21 cellular contexts compared by ENCODE assay signal in the genomic region with DNA sequence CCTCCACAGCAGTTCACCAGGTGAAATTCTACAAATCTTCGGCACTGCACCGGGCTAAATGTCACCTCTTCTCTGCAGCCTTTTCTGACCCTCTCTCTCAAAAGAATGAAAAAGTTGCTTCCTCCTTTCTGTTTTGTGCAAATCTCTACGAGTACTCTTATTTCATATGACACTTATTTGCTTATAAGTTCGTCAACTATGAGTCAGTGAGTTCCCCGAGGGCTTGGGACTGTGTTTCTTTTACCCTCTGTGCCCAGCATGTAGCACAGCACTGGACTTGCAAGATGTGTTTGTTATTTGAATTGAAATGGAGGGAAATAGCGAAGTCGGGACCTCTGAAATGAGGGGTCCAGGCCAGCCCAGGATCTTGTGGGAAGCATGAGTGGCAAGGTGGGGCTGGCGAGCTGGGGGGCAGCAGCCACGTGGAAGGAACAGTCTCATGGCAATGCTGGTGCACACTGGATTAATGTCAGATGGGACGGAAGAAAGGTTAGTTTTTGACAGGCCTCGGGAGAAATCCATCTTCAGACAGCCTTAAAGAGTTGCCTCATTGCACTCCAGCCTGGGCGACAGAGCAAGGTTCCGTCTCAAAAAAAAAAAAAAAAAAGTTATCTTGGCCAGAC. TPM values are rescaled to one million over a fixed set of nuclear protein-coding genes. Genes with fewer than 3 reads are reported as not detected.
DNase-seq lines count a peak whose midpoint lies in the region; ATAC-seq and TF ChIP-seq lines count a peak whose summit lies in the region.
"Had no signal": no experiment of that assay in that cellular context is flagged by ENCODE, and none has a peak within 500 bp of the region (broad histone marks: within the 10 kb centered on the region; RNA-seq: fewer than 3 reads in every experiment).

No MANE protein-coding gene starts in this region.

- H3K23ac ChIP-seq in H9 (ENCODE audit: insufficient read length, low read depth, low read length): no peak overlapping the region

- TF ChIP-seq RAD21 in SK-N-SH (IDR thresholded peaks at IDR 0.05; ENCODE audit: low read length): no peak

- H3K27ac Mint-ChIP-seq in T-helper 17 cell: peak overlapping the region; percentile 82
- H3K27ac Mint-ChIP-seq in H9: peak overlapping the region in 1 of 3 experiments; percentile 47; a peak in 1 of 7 replicates
- H3K27ac Mint-ChIP-seq: natural killer cell had no signal

- H3K9me3 ChIP-seq in SK-N-SH (no peaks in the 10 kb centered on the region), T-helper 17 cell (ENCODE audit: control insufficient read depth, low read length, poor library complexity, severe bottlenecking) (no peaks in the 10 kb centered on the region), H9 (ENCODE audit: control insufficient read depth, low read depth, low read length) (no peaks in the 10 kb centered on the region)
- H3K9me3 ChIP-seq: BLaER1, Caco-2, SJSA1, tibial nerve had no signal

- H3K27me3 Mint-ChIP-seq in T-helper 17 cell (no peaks in the 10 kb centered on the region), H9 (ENCODE audit: low read depth) (peaks cover 4% of the 10 kb centered on the region)

- H4K20me1 ChIP-seq in SK-N-SH (ENCODE audit: insufficient read depth) (no peaks in the 10 kb centered on the region), H9 (ENCODE audit: control insufficient read depth, insufficient read depth, insufficient read length) (no peaks in the 10 kb centered on the region)
- H4K20me1 ChIP-seq: BLaER1 had no signal

- no peak overlapping the region for H3K4me3 Mint-ChIP-seq in T-helper 17 cell
- H3K4me3 Mint-ChIP-seq in H9: no peak overlapping the region
- H3K4me3 Mint-ChIP-seq: natural killer cell; T-helper 2 cell treated with Interferon-gamma antibody and Interleukin-4, amounts not matched to agents 5 μg/mL and 100 μg/mL, for 36 hours had no signal

- no peak overlapping the region for H3K56ac ChIP-seq in H9 (ENCODE audit: insufficient read length, low read depth, low read length)

- H3K9me3 Mint-ChIP-seq in H9: no peaks in the 10 kb centered on the region
- H3K9me3 Mint-ChIP-seq: natural killer cell; T-helper 2 cell treated with Interferon-gamma antibody and Interleukin-4, amounts not matched to agents 5 μg/mL and 100 μg/mL, for 36 hours had no signal

- no peak overlapping the region for H3K14ac ChIP-seq in H9 (ENCODE audit: insufficient read depth, low read length)

- no peak for TF ChIP-seq EP300 in SK-N-SH (IDR thresholded peaks at IDR 0.05; ENCODE audit: borderline replicate concordance in 1 of 2, low read depth in 1 of 2, low read length in 1 of 2)

- H3K79me1 ChIP-seq in H9 (ENCODE audit: insufficient read depth, low read depth, low read length, poor library complexity, severe bottlenecking): no peaks in the 10 kb centered on the region

- TF ChIP-seq CTCF in SK-N-SH (IDR thresholded peaks at IDR 0.05): no peak
- no peak for TF ChIP-seq CTCF in H9 (conservative IDR thresholded peaks at IDR 0.05)

- H2AFZ ChIP-seq in SK-N-SH (ENCODE audit: low read depth) (no peak overlapping the region), H9 (ENCODE audit: low read length) (no peak overlapping the region)

- H3K79me2 ChIP-seq in SK-N-SH (ENCODE audit: insufficient read depth) (no peaks in the 10 kb centered on the region), H9 (ENCODE audit: insufficient read depth, low read length) (no peaks in the 10 kb centered on the region)

- no peak overlapping the region for H2BK5ac ChIP-seq in H9 (ENCODE audit: insufficient read length, low read length)

- no peak overlapping the region for H2BK15ac ChIP-seq in H9 (ENCODE audit: low read depth, low read length)

- no peak overlapping the region for H2BK120ac ChIP-seq in H9 (ENCODE audit: low read depth, low read length, poor library complexity, severe bottlenecking)

- ATAC-seq in SK-N-SH treated with all-trans-retinoic acid at 6 μM for 48 hours (no peak), T-helper 17 cell (no peak)
- ATAC-seq: HCT116; natural killer cell; stimulated activated naive CD8-positive, alpha-beta T cell treated with anti-CD3 and anti-CD28 coated beads, Interleukin-15, Interleukin-2, amounts not matched to agents 100 U/mL and 50 U/mL, for 24 hours had no signal

- H3K36me3 Mint-ChIP-seq in T-helper 17 cell (ENCODE audit: low read depth) (no peaks in the 10 kb centered on the region), H9 (ENCODE audit: insufficient read depth in 1 of 3, low read depth in 3 of 3) (peaks cover 22 to 51% (median 23%) of the 10 kb centered on the region in 3 experiments)
- H3K36me3 Mint-ChIP-seq: natural killer cell had no signal

- peaks cover 7% of the 10 kb centered on the region for H3K23me2 ChIP-seq in H9 (ENCODE audit: insufficient read length, low read depth, low read length, poor library complexity, severe bottlenecking)

- no peak overlapping the region for H3K4me3 ChIP-seq in SK-N-SH (ENCODE audit: low read depth in 2 of 2, low read length in 1 of 2)
- H3K4me3 ChIP-seq: BLaER1, SJSA1, tibial nerve had no signal

- H3K18ac ChIP-seq in H9 (ENCODE audit: insufficient read length, low read depth, low read length): no peak overlapping the region

- no peak overlapping the region for H2AK5ac ChIP-seq in H9 (ENCODE audit: insufficient read length, low read length)

- H3K4ac ChIP-seq in H9 (ENCODE audit: low read depth, low read length): no peak overlapping the region

- no peak overlapping the region for H4K5ac ChIP-seq in H9 (ENCODE audit: insufficient read length, low read depth, low read length)

- POLR2A ChIA-PET in SK-N-SH (lab: Yijun Ruan, JAX): no interaction called here

- H3K9ac ChIP-seq in SK-N-SH (no peak overlapping the region), H9 (ENCODE audit: extremely low read depth, insufficient read length, low read length) (no peak overlapping the region)
- H3K9ac ChIP-seq: BLaER1 had no signal

- peak; percentile 8 for DNase-seq in SK-N-SH
- DNase-seq in T-helper 17 cell: no peak
- peak; percentile 33 for DNase-seq in fibroblast of peridontal ligament (ENCODE audit: extremely low read depth)
- no peak for DNase-seq in iPS-NIHi7 (ENCODE audit: extremely low spot score)
- no peak for DNase-seq in GOT3 (lab: John Stamatoyannopoulos, UW)
- no peak for DNase-seq in A172 (ENCODE audit: low spot score)
- no peak for DNase-seq in H9
- DNase-seq: activated CD4-positive, alpha-beta T cell treated with anti-CD3 and anti-CD28 coated beads, Interleukin-2, amount 50 U/mL, for 48 hours; activated gamma-delta T cell treated with Interleukin-2 at 50 U/mL for 16 hours; Caco-2; dermis blood vessel endothelial cell; natural killer cell; stimulated activated CD4-positive, alpha-beta T cell treated with anti-CD3 and anti-CD28 coated beads, Interleukin-1b, Interleukin-23, amount 100 ng/mL, for 48 hours; stimulated activated naive CD8-positive, alpha-beta T cell treated with anti-CD3 and anti-CD28 coated beads, Interleukin-15, Interleukin-2, amounts not matched to agents 100 U/mL and 50 U/mL, for 24 hours had no signal

- CTCF ChIA-PET in SK-N-SH (lab: Yijun Ruan, JAX): interaction anchor here (0.8 to 25.6 kb wide), 4 partner anchors 11 to 27 kb away, joined by 3 to 598 read pairs (median 13); a partner anchor contains a TSS

- H3K27ac ChIP-seq in SK-N-SH (ENCODE audit: low read depth in 2 of 2, low read length in 1 of 2) (peak overlapping the region in 1 of 2 experiments; percentile 44; a peak in 2 of 4 replicates), H9 (ENCODE audit: insufficient read length, low read depth, low read length) (no peak overlapping the region)
- H3K27ac ChIP-seq: 22Rv1, BLaER1, SJSA1 had no signal

- WGBS in SK-N-SH (ENCODE audit: low lambda C conversion rate): 73% methylated on average over 13 of the region's 13 CpGs
- no CpG with 5 or more reads among the region's 13 CpGs for WGBS in H9 (ENCODE audit: extremely low coverage, insufficient read length, low lambda C conversion rate)

- no peak overlapping the region for H2BK12ac ChIP-seq in H9 (ENCODE audit: insufficient read length, low read depth, low read length)

- no peaks in the 10 kb centered on the region for H3F3A ChIP-seq in SK-N-SH (replicated peaks; ENCODE audit: insufficient read depth)

- H3K4me1 ChIP-seq in SK-N-SH (ENCODE audit: control insufficient read depth in 1 of 2, insufficient read depth in 2 of 2, low read depth in 1 of 2, low read length in 1 of 2): peaks cover 5 to 21% of the 10 kb centered on the region in 2 experiments; a peak in 1 of 4 replicates
- peaks cover 2% of the 10 kb centered on the region; the same call in 1 of the 2 replicates for H3K4me1 ChIP-seq in H9 (ENCODE audit: insufficient read depth, low read length)
- H3K4me1 ChIP-seq: Caco-2 had no signal

- H3K4me1 Mint-ChIP-seq in T-helper 17 cell (peaks cover 17% of the 10 kb centered on the region), H9 (peaks cover 23 to 24% of the 10 kb centered on the region in 2 experiments)

- no peak overlapping the region for H4K91ac ChIP-seq in H9 (ENCODE audit: insufficient read length, low read depth, low read length)

- no peak overlapping the region for H3T11ph ChIP-seq in H9 (ENCODE audit: low read length)

- no peak overlapping the region for H4K8ac ChIP-seq in H9 (replicated peaks; ENCODE audit: insufficient read length, low read depth, low read length)

- no peaks in the 10 kb centered on the region for H3K27me3 ChIP-seq in SK-N-SH (ENCODE audit: insufficient read depth)
- H3K27me3 ChIP-seq in H9 (ENCODE audit: insufficient read depth, low read length): no peaks in the 10 kb centered on the region
- H3K27me3 ChIP-seq: BLaER1, SJSA1, tibial nerve had no signal

- H2BK20ac ChIP-seq in H9 (ENCODE audit: low read depth, low read length, poor library complexity, severe bottlenecking): no peak overlapping the region

- H3K36me3 ChIP-seq in SK-N-SH (replicated peaks in 1 of 2; ENCODE audit: control insufficient read depth in 1 of 2, insufficient read depth in 2 of 2, low read length in 1 of 2): no peaks in the 10 kb centered on the region
- H3K36me3 ChIP-seq: SJSA1 had no signal

- no peaks in the 10 kb centered on the region for H3K9me2 ChIP-seq in SK-N-SH

- H3K4me2 ChIP-seq in SK-N-SH: no peak overlapping the region
- H3K4me2 ChIP-seq in H9 (ENCODE audit: insufficient read depth, insufficient read length, low read length): no peak overlapping the region
- H3K4me2 ChIP-seq: BLaER1 had no signal

RNA-seq across cellular contexts. Expression of a gene that starts 6.2 kb away (rescaled TPM):
- 3.6 and 3.9 TPM in 2 replicates for polyA plus RNA-seq in SK-N-SH (2012; rRNA removed)
- polyA plus RNA-seq in SK-N-SH (2012; cell fraction: cytosol; rRNA removed): 1.3 and 2.5 TPM in 2 replicates
- 10.7 and 12.4 TPM in 2 replicates for polyA plus RNA-seq in SK-N-SH (2012; cell fraction: nucleus; rRNA removed)
- under 1 TPM in 1 of 2 donors, not detected in 1; 0.62 TPM for total RNA-seq in T-helper 17 cell
- total RNA-seq in A172 (2014; rRNA removed; shearing (Covaris generic)): 0.40 and 2.1 TPM in 2 replicates
- total RNA-seq in H9 (2021): 29.5 and 30.1 TPM in 2 replicates
- total RNA-seq: dermis blood vessel endothelial cell had no signal

RNA-seq across cellular contexts. Expression of a gene that starts 33.6 kb away (rescaled TPM):
- polyA plus RNA-seq in SK-N-SH (2012; rRNA removed): 7.5 and 11.8 TPM in 2 replicates
- polyA plus RNA-seq in SK-N-SH (2012; cell fraction: cytosol; rRNA removed): 2.8 and 4.8 TPM in 2 replicates
- 34.1 and 39.2 TPM in 2 replicates for polyA plus RNA-seq in SK-N-SH (2012; cell fraction: nucleus; rRNA removed)
- 1 to 10 TPM; 1.4 to 1.5 TPM for total RNA-seq in T-helper 17 cell
- total RNA-seq in A172 (2014; rRNA removed; shearing (Covaris generic)): 8.8 and 13.9 TPM in 2 replicates
- total RNA-seq in H9 (2021): 11.8 and 12.4 TPM in 2 replicates

RNA-seq across cellular contexts. Expression of a gene that starts 46.0 kb away (rescaled TPM):
- 43.0 and 48.0 TPM in 2 replicates for polyA plus RNA-seq in SK-N-SH (2012; rRNA removed)
- polyA plus RNA-seq in SK-N-SH (2012; cell fraction: cytosol; rRNA removed): 26.0 and 40.2 TPM in 2 replicates
- 34.8 and 35.0 TPM in 2 replicates for polyA plus RNA-seq in SK-N-SH (2012; cell fraction: nucleus; rRNA removed)
- 1 to 10 TPM; 2.8 to 3.4 TPM for total RNA-seq in T-helper 17 cell
- 71.8 and 114 TPM in 2 replicates for total RNA-seq in A172 (2014; rRNA removed; shearing (Covaris generic))
- 70.9 and 74.0 TPM in 2 replicates for total RNA-seq in H9 (2021)

RNA-seq across cellular contexts. Expression of a gene that starts 50.3 kb away (rescaled TPM):
- polyA plus RNA-seq in SK-N-SH (2012; rRNA removed): 180 and 191 TPM in 2 replicates
- 127 and 163 TPM in 2 replicates for polyA plus RNA-seq in SK-N-SH (2012; cell fraction: cytosol; rRNA removed)
- polyA plus RNA-seq in SK-N-SH (2012; cell fraction: nucleus; rRNA removed): 162 and 174 TPM in 2 replicates
- total RNA-seq in T-helper 17 cell (10 to 100 TPM; 72.1 to 80.5 TPM), H9 (2021) (127 and 131 TPM in 2 replicates)
- total RNA-seq in A172 (2014; rRNA removed; shearing (Covaris generic)): 187 and 202 TPM in 2 replicates

RNA-seq across cellular contexts. Expression of a gene that starts 55.2 kb away (rescaled TPM):
- polyA plus RNA-seq in SK-N-SH (2012; rRNA removed): 76.9 and 97.5 TPM in 2 replicates
- polyA plus RNA-seq in SK-N-SH (2012; cell fraction: cytosol; rRNA removed): 32.3 and 45.3 TPM in 2 replicates
- 364 and 385 TPM in 2 replicates for polyA plus RNA-seq in SK-N-SH (2012; cell fraction: nucleus; rRNA removed)
- total RNA-seq in T-helper 17 cell (10 to 100 TPM; 17.7 to 24.4 TPM), H9 (2021) (74.4 and 79.6 TPM in 2 replicates)
- 26.5 and 31.6 TPM in 2 replicates for total RNA-seq in A172 (2014; rRNA removed; shearing (Covaris generic))

Comparison
In these comparisons a context has a peak if more than half of its experiments do, and no peak if none do; other contexts are left out.
1. DNase-seq: peak in SK-N-SH (single experiment) and fibroblast of peridontal ligament (single experiment); none in T-helper 17 cell (0 of 3), iPS-NIHi7 (single experiment), GOT3 (single experiment), A172 (single experiment) and H9 (single experiment).
2. RNA of a gene that starts 46.0 kb away (total RNA-seq): 71.8 to 114 TPM in A172 and 70.9 to 74.0 TPM in H9; 2.8 to 3.4 TPM in T-helper 17 cell; every median in the first group is over 10 times any median in the second.